1 cellular context compared by ENCODE assay signal in genomic region chr7:44087914-44088838, GRCh38.
A peak's percentile ranks its signal among the peaks of the same experiment; 100 is the strongest.
TF ChIP-seq lines count a peak whose summit lies in the region.

No MANE protein-coding gene starts in this region.

TF ChIP-seq in HepG2, 621 proteins besides CTCF, POLR2A, EP300 and RAD21 (continued from another document and continues in another):
- TF ChIP-seq AHDC1 (CRISPR knock-in tag; IDR thresholded peaks at IDR 0.05; ENCODE audit: borderline replicate concordance) (no peak), ZNF331 (CRISPR knock-in tag; IDR thresholded peaks at IDR 0.05) (peak; percentile 60; the same call in 1 of the 2 replicates), HOXA5 (CRISPR knock-in tag; IDR thresholded peaks at IDR 0.05) (no peak), SAP130 (CRISPR knock-in tag; IDR thresholded peaks at IDR 0.05; ENCODE audit: low read depth) (peak; percentile 33; the same call in 1 of the 2 replicates), ZMYM4 (CRISPR knock-in tag; IDR thresholded peaks at IDR 0.05) (0 out of 2 replicates have a peak, but pooled peaks have one; percentile 33), ZNF776 (CRISPR knock-in tag; IDR thresholded peaks at IDR 0.05) (peak; percentile 25; the same call in 1 of the 2 replicates), ZMYM2 (CRISPR knock-in tag; IDR thresholded peaks at IDR 0.05) (0 out of 2 replicates have a peak, but pooled peaks have one; percentile 6), HNF4A (CRISPR knock-in tag; IDR thresholded peaks at IDR 0.05) (peak; percentile 55), SMAD1 (CRISPR knock-in tag; IDR thresholded peaks at IDR 0.05; ENCODE audit: borderline replicate concordance, low read depth) (no peak), MAX (IDR thresholded peaks at IDR 0.05) (peak; percentile 61; the same call in 1 of the 2 replicates), ZNF263 (CRISPR knock-in tag; IDR thresholded peaks at IDR 0.05) (0 out of 2 replicates have a peak, but pooled peaks have one; percentile 27), TRIM24 (CRISPR knock-in tag; IDR thresholded peaks at IDR 0.05) (no peak), TBX2 (CRISPR knock-in tag; IDR thresholded peaks at IDR 0.05; ENCODE audit: borderline replicate concordance) (0 out of 2 replicates have a peak, but pooled peaks have one; percentile 36), ZFP90 (CRISPR knock-in tag; IDR thresholded peaks at IDR 0.05; ENCODE audit: borderline replicate concordance) (peak; percentile 68; the same call in 1 of the 2 replicates), SOX6 (IDR thresholded peaks at IDR 0.05) (no peak), SOX6 (CRISPR knock-in tag; IDR thresholded peaks at IDR 0.05) (peak; percentile 33; the same call in 1 of the 2 replicates), ZNF142 (CRISPR knock-in tag; IDR thresholded peaks at IDR 0.05) (peak; percentile 58; the same call in 1 of the 2 replicates), ZNF574 (CRISPR knock-in tag; IDR thresholded peaks at IDR 0.05) (peak; percentile 42; the same call in 1 of the 2 replicates), ARNT2 (CRISPR knock-in tag; IDR thresholded peaks at IDR 0.05; ENCODE audit: low read depth) (no peak), ZBTB20 (CRISPR knock-in tag; IDR thresholded peaks at IDR 0.05; ENCODE audit: borderline replicate concordance, low read depth) (0 out of 2 replicates have a peak, but pooled peaks have one; percentile 17), ZNF768 (CRISPR knock-in tag; IDR thresholded peaks at IDR 0.05) (0 out of 2 replicates have a peak, but pooled peaks have one; percentile 16), RARA (CRISPR knock-in tag; IDR thresholded peaks at IDR 0.05) (0 out of 2 replicates have a peak, but pooled peaks have one; percentile 15), ZFY (CRISPR knock-in tag; IDR thresholded peaks at IDR 0.05) (peak; percentile 79), ZBTB7A (CRISPR knock-in tag; IDR thresholded peaks at IDR 0.05) (peak; percentile 44; the same call in 1 of the 2 replicates), PHF8 (CRISPR knock-in tag; IDR thresholded peaks at IDR 0.05) (peak; percentile 49), ZNF12 (CRISPR knock-in tag; IDR thresholded peaks at IDR 0.05) (no peak), RFXAP (CRISPR knock-in tag; IDR thresholded peaks at IDR 0.05; ENCODE audit: borderline replicate concordance) (0 out of 2 replicates have a peak, but pooled peaks have one; percentile 60), SPEN (CRISPR knock-in tag; IDR thresholded peaks at IDR 0.05; ENCODE audit: low read depth) (peak; percentile 31), PHF21A (CRISPR knock-in tag; IDR thresholded peaks at IDR 0.05) (peak; percentile 7; the same call in 1 of the 2 replicates), HDAC1 (CRISPR knock-in tag; IDR thresholded peaks at IDR 0.05) (0 out of 2 replicates have a peak, but pooled peaks have one; percentile 23), AKAP8 (CRISPR knock-in tag; IDR thresholded peaks at IDR 0.05) (0 out of 2 replicates have a peak, but pooled peaks have one; percentile 33)
- TF ChIP-seq, protein P1, sequence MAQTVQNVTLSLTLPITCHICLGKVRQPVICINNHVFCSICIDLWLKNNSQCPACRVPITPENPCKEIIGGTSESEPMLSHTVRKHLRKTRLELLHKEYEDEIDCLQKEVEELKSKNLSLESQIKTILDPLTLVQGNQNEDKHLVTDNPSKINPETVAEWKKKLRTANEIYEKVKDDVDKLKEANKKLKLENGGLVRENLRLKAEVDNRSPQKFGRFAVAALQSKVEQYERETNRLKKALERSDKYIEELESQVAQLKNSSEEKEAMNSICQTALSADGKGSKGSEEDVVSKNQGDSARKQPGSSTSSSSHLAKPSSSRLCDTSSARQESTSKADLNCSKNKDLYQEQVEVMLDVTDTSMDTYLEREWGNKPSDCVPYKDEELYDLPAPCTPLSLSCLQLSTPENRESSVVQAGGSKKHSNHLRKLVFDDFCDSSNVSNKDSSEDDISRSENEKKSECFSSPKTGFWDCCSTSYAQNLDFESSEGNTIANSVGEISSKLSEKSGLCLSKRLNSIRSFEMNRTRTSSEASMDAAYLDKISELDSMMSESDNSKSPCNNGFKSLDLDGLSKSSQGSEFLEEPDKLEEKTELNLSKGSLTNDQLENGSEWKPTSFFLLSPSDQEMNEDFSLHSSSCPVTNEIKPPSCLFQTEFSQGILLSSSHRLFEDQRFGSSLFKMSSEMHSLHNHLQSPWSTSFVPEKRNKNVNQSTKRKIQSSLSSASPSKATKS (CRISPR knock-in tag; IDR thresholded peaks at IDR 0.05) = no peak
- TF ChIP-seq, protein P2, sequence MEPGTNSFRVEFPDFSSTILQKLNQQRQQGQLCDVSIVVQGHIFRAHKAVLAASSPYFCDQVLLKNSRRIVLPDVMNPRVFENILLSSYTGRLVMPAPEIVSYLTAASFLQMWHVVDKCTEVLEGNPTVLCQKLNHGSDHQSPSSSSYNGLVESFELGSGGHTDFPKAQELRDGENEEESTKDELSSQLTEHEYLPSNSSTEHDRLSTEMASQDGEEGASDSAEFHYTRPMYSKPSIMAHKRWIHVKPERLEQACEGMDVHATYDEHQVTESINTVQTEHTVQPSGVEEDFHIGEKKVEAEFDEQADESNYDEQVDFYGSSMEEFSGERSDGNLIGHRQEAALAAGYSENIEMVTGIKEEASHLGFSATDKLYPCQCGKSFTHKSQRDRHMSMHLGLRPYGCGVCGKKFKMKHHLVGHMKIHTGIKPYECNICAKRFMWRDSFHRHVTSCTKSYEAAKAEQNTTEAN (CRISPR knock-in tag; conservative IDR thresholded peaks at IDR 0.05) = 0 out of 2 replicates have a peak, but pooled peaks have one; percentile 38
- TF ChIP-seq, protein P3, sequence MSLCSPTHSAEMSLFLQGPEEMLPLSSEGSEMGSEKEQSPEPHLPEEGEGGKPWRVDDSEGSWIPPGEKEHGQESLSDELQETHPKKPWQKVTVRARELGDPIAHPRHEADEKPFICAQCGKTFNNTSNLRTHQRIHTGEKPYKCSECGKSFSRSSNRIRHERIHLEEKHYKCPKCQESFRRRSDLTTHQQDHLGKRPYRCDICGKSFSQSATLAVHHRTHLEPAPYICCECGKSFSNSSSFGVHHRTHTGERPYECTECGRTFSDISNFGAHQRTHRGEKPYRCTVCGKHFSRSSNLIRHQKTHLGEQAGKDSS (CRISPR knock-in tag; IDR thresholded peaks at IDR 0.05; ENCODE audit: borderline replicate concordance, low read depth) = no peak
- TF ChIP-seq, protein P4, sequence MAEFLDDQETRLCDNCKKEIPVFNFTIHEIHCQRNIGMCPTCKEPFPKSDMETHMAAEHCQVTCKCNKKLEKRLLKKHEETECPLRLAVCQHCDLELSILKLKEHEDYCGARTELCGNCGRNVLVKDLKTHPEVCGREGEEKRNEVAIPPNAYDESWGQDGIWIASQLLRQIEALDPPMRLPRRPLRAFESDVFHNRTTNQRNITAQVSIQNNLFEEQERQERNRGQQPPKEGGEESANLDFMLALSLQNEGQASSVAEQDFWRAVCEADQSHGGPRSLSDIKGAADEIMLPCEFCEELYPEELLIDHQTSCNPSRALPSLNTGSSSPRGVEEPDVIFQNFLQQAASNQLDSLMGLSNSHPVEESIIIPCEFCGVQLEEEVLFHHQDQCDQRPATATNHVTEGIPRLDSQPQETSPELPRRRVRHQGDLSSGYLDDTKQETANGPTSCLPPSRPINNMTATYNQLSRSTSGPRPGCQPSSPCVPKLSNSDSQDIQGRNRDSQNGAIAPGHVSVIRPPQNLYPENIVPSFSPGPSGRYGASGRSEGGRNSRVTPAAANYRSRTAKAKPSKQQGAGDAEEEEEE (CRISPR knock-in tag; IDR thresholded peaks at IDR 0.05; ENCODE audit: borderline replicate concordance) = peak; percentile 53; the same call in 1 of the 2 replicates
